1 cellular context compared by ENCODE assay signal in the genomic region with DNA sequence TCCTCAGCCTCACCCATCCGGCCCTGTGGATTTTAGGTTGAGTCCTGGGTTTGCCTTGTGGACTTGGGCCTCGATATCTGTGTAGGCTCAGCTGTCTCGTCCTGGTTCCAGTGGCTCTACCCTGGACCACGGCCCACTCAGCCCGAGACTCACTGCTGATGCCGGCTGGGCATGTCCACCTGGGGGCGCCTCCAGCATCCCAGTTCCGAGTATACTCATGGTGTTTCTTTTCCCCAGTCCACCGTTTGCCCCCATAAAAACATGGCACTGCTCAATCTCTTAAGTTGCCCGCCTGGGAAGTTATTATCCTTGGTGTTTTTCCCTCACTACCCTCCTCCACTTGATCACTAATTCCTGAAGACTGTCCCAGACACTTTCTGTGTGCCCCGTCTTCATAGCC.
TF ChIP-seq lines count a peak whose summit lies in the region.

No MANE protein-coding gene starts in this region.

TF ChIP-seq in IMR-90, 13 proteins besides CTCF, POLR2A, EP300 and RAD21 (continued from another document):
- TF ChIP-seq NFE2L2 (IDR thresholded peaks at IDR 0.05; ENCODE audit: low read depth, low read length) (no peak), FOS (IDR thresholded peaks at IDR 0.05; ENCODE audit: low read depth, low read length) (no peak), SMC3 (IDR thresholded peaks at IDR 0.05; ENCODE audit: low read depth, low read length) (no peak), CHD1 (IDR thresholded peaks at IDR 0.05; ENCODE audit: low read depth, low read length) (no peak), BHLHE40 (IDR thresholded peaks at IDR 0.05; ENCODE audit: low read depth, low read length) (no peak), RFX5 (IDR thresholded peaks at IDR 0.05; ENCODE audit: low read depth, low read length) (no peak)
TF ChIP-seq in IMR-90: peak in this region for 0.
